Comparison of ENCODE assay signal across 33 cellular contexts in genomic region chr4:37995981-37996770, GRCh38. TPM values are rescaled to one million over a fixed set of nuclear protein-coding genes. Genes with fewer than 3 reads are reported as not detected.
A peak's percentile ranks its signal among the peaks of the same experiment; 100 is the strongest.
DNase-seq lines count a peak whose midpoint lies in the region; ATAC-seq and TF ChIP-seq lines count a peak whose summit lies in the region.
"Had no signal": no experiment of that assay in that cellular context is flagged by ENCODE, and none has a peak within 500 bp of the region (broad histone marks: within the 10 kb centered on the region; RNA-seq: fewer than 3 reads in every experiment).

No MANE protein-coding gene starts in this region.

- no peaks in the 10 kb centered on the region for H3K27me3 ChIP-seq in MM.1S (replicated peaks; ENCODE audit: insufficient read depth, low read length)
- H3K27me3 ChIP-seq: breast epithelium, ovary, SJCRH30, spleen, stomach had no signal

- H3K9me3 Mint-ChIP-seq in mesothelial cell of epicardium = no peaks in the 10 kb centered on the region
- H3K9me3 Mint-ChIP-seq in stimulated activated naive B cell treated with anti-CD40 and anti-IgM and Interleukin-4, amounts not matched to agents 10 μg/mL and 1 μg/mL and 100 μg/mL, for 72 hours = peaks cover 0 to 5% of the 10 kb centered on the region in 2 donors
- H3K9me3 Mint-ChIP-seq: activated CD4-positive, alpha-beta T cell treated with anti-CD3 and anti-CD28 coated beads, Interleukin-2, amount 10 ng/mL, durations not matched to agents 24 days and 14 days; activated naive CD4-positive, alpha-beta T cell treated with anti-CD3 and anti-CD28 coated beads, Interleukin-2, amount 50 U/mL, for 72 hours; neural crest cell had no signal

- H3K27ac ChIP-seq in MM.1S (ENCODE audit: low read length) = no peak overlapping the region
- H3K27ac ChIP-seq: GM23248, SJCRH30, WERI-Rb-1 had no signal

- H2AFZ ChIP-seq in MM.1S (ENCODE audit: low read length) = no peak overlapping the region
- H2AFZ ChIP-seq: GM23248 had no signal

- peak overlapping the region; percentile 93 for H3K4me2 ChIP-seq in MM.1S (ENCODE audit: low read depth, low read length)

- H3K4me1 Mint-ChIP-seq in mesothelial cell of epicardium = peaks cover 49% of the 10 kb centered on the region
- peaks cover 46 to 59% of the 10 kb centered on the region in 2 donors for H3K4me1 Mint-ChIP-seq in stimulated activated naive B cell treated with anti-CD40 and anti-IgM and Interleukin-4, amounts not matched to agents 10 μg/mL and 1 μg/mL and 100 μg/mL, for 72 hours

- H3F3A ChIP-seq in MM.1S (ENCODE audit: insufficient read depth, low read length) = 0 out of 2 replicates have a peak, but pooled peaks cover 11% of the 10 kb centered on the region

- H3K4me3 ChIP-seq in MM.1S (ENCODE audit: low read length) (no peak overlapping the region), fibroblast of the aortic adventitia (ENCODE audit: low read depth, low read length) (no peak overlapping the region)
- H3K4me3 ChIP-seq: breast epithelium, GM23248, ovary, SJCRH30, spleen, stomach had no signal

- H3K27ac Mint-ChIP-seq in mesothelial cell of epicardium = peak overlapping the region; percentile 69
- H3K27ac Mint-ChIP-seq in stimulated activated naive B cell treated with anti-CD40 and anti-IgM and Interleukin-4, amounts not matched to agents 10 μg/mL and 1 μg/mL and 100 μg/mL, for 72 hours = peak overlapping the region; percentile 75
- H3K27ac Mint-ChIP-seq: activated CD4-positive, alpha-beta T cell treated with anti-CD3 and anti-CD28 coated beads, Interleukin-2, amount 10 ng/mL, durations not matched to agents 24 days and 14 days; activated naive CD4-positive, alpha-beta T cell treated with anti-CD3 and anti-CD28 coated beads, Interleukin-2, amount 50 U/mL, for 72 hours had no signal

- H3K9ac ChIP-seq in MM.1S (ENCODE audit: low read length) = no peak overlapping the region
- H3K9ac ChIP-seq: GM23248 had no signal

- TF ChIP-seq CTCF in MM.1S (IDR thresholded peaks at IDR 0.05; ENCODE audit: low read length) (no peak), fibroblast of the aortic adventitia (IDR thresholded peaks at IDR 0.05; ENCODE audit: insufficient read depth, low read length) (no peak), mesothelial cell of epicardium (IDR thresholded peaks at IDR 0.05; ENCODE audit: unreplicated experiment) (no peak)

- no peaks in the 10 kb centered on the region for H3K36me3 ChIP-seq in MM.1S (replicated peaks; ENCODE audit: insufficient read depth, low read length)
- H3K36me3 ChIP-seq: breast epithelium, ovary, SJCRH30, stomach, WERI-Rb-1 had no signal

- no peak for DNase-seq in MM.1S
- DNase-seq in fibroblast of the aortic adventitia (ENCODE audit: low read depth) = peak; percentile 30
- no peak for DNase-seq in mesothelial cell of epicardium (ENCODE audit: low spot score in 2 of 2, unreplicated experiment in 2 of 2)
- DNase-seq in stimulated activated naive B cell treated with anti-CD40 and anti-IgM and Interleukin-4, amounts not matched to agents 10 μg/mL and 1 μg/mL and 100 μg/mL, for 72 hours = no peak
- no peak for DNase-seq in NCI-H2196 treated with DMSO at 0.1 percent for 48 hours (lab: John Stamatoyannopoulos, UW; ENCODE audit: unreplicated experiment)
- DNase-seq: activated CD4-positive, alpha-beta T cell treated with anti-CD3 and anti-CD28 coated beads, Interleukin-2, amount 10 ng/mL, durations not matched to agents 24 days and 14 days; activated CD8-positive, alpha-beta memory T cell treated with anti-CD3 and anti-CD28 coated beads for 24 hours; amygdala; DMS79 treated with DMSO at 0.1 percent for 48 hours; GF-D8; GM23248; Kasumi-1; NCI-H1417 treated with DMSO at 0.1 percent for 48 hours; NCI-H2081; NCI-H2227 treated with DMSO at 0.1 percent for 48 hours; NCI-H526; ovary; retina; SJCRH30; spleen; stimulated activated CD8-positive, alpha-beta memory T cell treated with anti-CD3 and anti-CD28 coated beads, Interleukin-4, amount 100 ng/mL, for 48 hours; stomach; SW 1271; T1000; WERI-Rb-1 had no signal

- H3K4me3 Mint-ChIP-seq in mesothelial cell of epicardium = no peak overlapping the region
- no peak overlapping the region for H3K4me3 Mint-ChIP-seq in stimulated activated naive B cell treated with anti-CD40 and anti-IgM and Interleukin-4, amounts not matched to agents 10 μg/mL and 1 μg/mL and 100 μg/mL, for 72 hours
- H3K4me3 Mint-ChIP-seq: activated CD4-positive, alpha-beta T cell treated with anti-CD3 and anti-CD28 coated beads, Interleukin-2, amount 10 ng/mL, durations not matched to agents 24 days and 14 days; CD14-positive monocyte; neural crest cell had no signal

- H4K20me1 ChIP-seq in MM.1S (ENCODE audit: insufficient read depth, low read length) = no peaks in the 10 kb centered on the region

- H3K9me2 ChIP-seq in MM.1S (replicated peaks; ENCODE audit: insufficient read depth, low read length) = no peaks in the 10 kb centered on the region

- no peaks in the 10 kb centered on the region for H3K9me3 ChIP-seq in MM.1S (replicated peaks; ENCODE audit: insufficient read depth, low read length)
- H3K9me3 ChIP-seq: breast epithelium, ovary, SJCRH30, spleen, stomach had no signal

- no peak for ATAC-seq in stimulated activated naive B cell treated with anti-CD40 and anti-IgM and Interleukin-4, amounts not matched to agents 10 μg/mL and 1 μg/mL and 100 μg/mL, for 72 hours (replicated peaks)
- ATAC-seq in GM21515 (IDR thresholded peaks at IDR 0.05; ENCODE audit: unreplicated experiment) (no peak), HG03139 (IDR thresholded peaks at IDR 0.05; ENCODE audit: unreplicated experiment) (no peak), GM18909 (IDR thresholded peaks at IDR 0.05; ENCODE audit: poor library complexity, unreplicated experiment) (no peak)
- ATAC-seq: activated naive CD4-positive, alpha-beta T cell treated with anti-CD3 and anti-CD28 coated beads, Interleukin-2, amount 50 U/mL, for 72 hours had no signal

- peaks cover 18% of the 10 kb centered on the region for H3K4me1 ChIP-seq in MM.1S (ENCODE audit: low read length)
- H3K4me1 ChIP-seq: breast epithelium had no signal

- peaks cover 7% of the 10 kb centered on the region for H3K36me3 Mint-ChIP-seq in mesothelial cell of epicardium
- H3K36me3 Mint-ChIP-seq in stimulated activated naive B cell treated with anti-CD40 and anti-IgM and Interleukin-4, amounts not matched to agents 10 μg/mL and 1 μg/mL and 100 μg/mL, for 72 hours = peaks cover 26 to 35% of the 10 kb centered on the region in 2 donors

- no peaks in the 10 kb centered on the region for H3K27me3 Mint-ChIP-seq in mesothelial cell of epicardium (ENCODE audit: low read depth)
- no peaks in the 10 kb centered on the region for H3K27me3 Mint-ChIP-seq in stimulated activated naive B cell treated with anti-CD40 and anti-IgM and Interleukin-4, amounts not matched to agents 10 μg/mL and 1 μg/mL and 100 μg/mL, for 72 hours
- H3K27me3 Mint-ChIP-seq: activated CD4-positive, alpha-beta T cell treated with anti-CD3 and anti-CD28 coated beads, Interleukin-2, amount 10 ng/mL, durations not matched to agents 24 days and 14 days had no signal

- H3K79me2 ChIP-seq in MM.1S (ENCODE audit: low read length) = peaks cover 74% of the 10 kb centered on the region

RNA-seq across cellular contexts. Expression of gene PTTG2, which starts 36.0 kb away (rescaled TPM):
- total RNA-seq in fibroblast of the aortic adventitia (ENCODE audit: low replicate concordance) = not detected in 2 replicates
- not detected in 3 replicates for total RNA-seq in mesothelial cell of epicardium
- total RNA-seq: GM23248, lung microvascular endothelial cell, neural crest cell, SJCRH30 had no signal
